ENCODE assay signal across 16 cellular contexts in the genomic region with DNA sequence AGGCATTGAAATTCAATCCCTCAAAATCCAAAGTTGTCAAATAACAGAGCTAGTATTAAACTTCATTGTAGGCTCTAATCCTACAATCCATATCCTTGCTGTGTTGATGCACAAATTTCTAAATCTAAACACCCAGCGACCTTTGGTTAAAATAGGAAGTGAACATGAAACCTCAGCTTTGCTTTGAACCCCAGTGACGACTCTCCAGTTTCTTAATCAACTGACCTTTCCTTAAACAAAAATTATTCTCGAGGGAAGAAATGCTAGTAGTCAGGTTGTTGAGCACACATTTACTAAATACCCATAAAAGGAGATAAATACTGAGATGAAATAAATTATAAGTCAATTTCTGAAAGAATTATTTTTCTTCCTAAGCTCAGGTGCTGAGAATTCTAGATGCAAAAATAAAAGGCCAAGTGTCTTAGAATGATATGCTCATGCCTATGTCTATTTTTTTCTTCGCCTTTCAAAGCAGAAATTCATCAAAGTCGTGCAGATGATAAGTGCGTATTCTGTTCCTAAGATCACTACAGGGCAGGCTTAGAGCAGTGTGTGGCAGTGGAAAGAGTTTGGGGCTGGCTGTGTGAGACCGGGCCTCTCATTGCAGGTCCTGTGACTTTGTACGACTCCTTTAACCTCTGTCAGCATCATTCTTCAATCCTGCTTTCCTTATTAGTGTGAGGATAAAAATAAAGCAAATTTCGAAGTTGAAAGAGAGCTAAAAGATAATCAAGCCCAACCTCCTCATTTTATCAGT.
"Had no signal": no experiment of that assay in that cellular context is flagged by ENCODE, and none has a peak within 500 bp of the region (broad histone marks: within the 10 kb centered on the region; RNA-seq: fewer than 3 reads in every experiment).

No MANE protein-coding gene starts in this region.

- H3K27me3 Mint-ChIP-seq: brain, type B pancreatic cell had no signal

- H3K4me1 Mint-ChIP-seq: immature natural killer cell had no signal

- H3K9me3 ChIP-seq: suprapubic skin had no signal

- DNase-seq: activated CD4-positive, alpha-beta T cell treated with anti-CD3 and anti-CD28 coated beads, Interleukin-2, amount 50 U/mL, for 48 hours; activated CD4-positive, CD25-positive, alpha-beta regulatory T cell treated with anti-CD3 and anti-CD28 coated beads, Interleukin-2, amount 50 U/mL, for 72 hours; activated effector memory CD4-positive, alpha-beta T cell treated with anti-CD3 and anti-CD28 coated beads, Interleukin-2, amount 50 U/mL, for 16 hours; activated T-cell treated with anti-CD3 and anti-CD28 coated beads, Interleukin-2, amount 50 U/mL, for 4 hours; amniotic stem cell; foreskin fibroblast; immature natural killer cell; left colon; stimulated activated CD4-positive, alpha-beta T cell treated with anti-CD3 and anti-CD28 coated beads, Interleukin-2, amount 100 ng/mL, for 48 hours; stimulated activated naive CD8-positive, alpha-beta T cell treated with anti-CD3 and anti-CD28 coated beads, Interleukin-15, Interleukin-2, amounts not matched to agents 100 U/mL and 50 U/mL, for 24 hours had no signal

- H3K36me3 Mint-ChIP-seq: activated naive CD4-positive, alpha-beta T cell treated with anti-CD3 and anti-CD28 coated beads, Interleukin-2, amount 50 U/mL, for 72 hours; immature natural killer cell had no signal

- ATAC-seq: activated naive CD4-positive, alpha-beta T cell treated with anti-CD3 and anti-CD28 coated beads, Interleukin-2, amount 50 U/mL, for 72 hours; activated T-cell treated with anti-CD3 and anti-CD28 coated beads, Interleukin-2, amount 50 U/mL, for 4 hours; left colon; stimulated activated naive CD8-positive, alpha-beta T cell treated with anti-CD3 and anti-CD28 coated beads, Interleukin-15, Interleukin-2, amounts not matched to agents 100 U/mL and 50 U/mL, for 24 hours had no signal

- H3K36me3 ChIP-seq: esophagus muscularis mucosa, suprapubic skin had no signal

- H3K4me3 Mint-ChIP-seq: activated T-cell treated with anti-CD3 and anti-CD28 coated beads, Interleukin-2, amount 50 U/mL, for 4 hours; brain; immature natural killer cell; nephron; type B pancreatic cell had no signal

- H3K27ac ChIP-seq: esophagus muscularis mucosa, suprapubic skin had no signal

- H3K27ac Mint-ChIP-seq: activated naive CD4-positive, alpha-beta T cell treated with anti-CD3 and anti-CD28 coated beads, Interleukin-2, amount 50 U/mL, for 72 hours; immature natural killer cell; type B pancreatic cell had no signal
